In genomic region chr11:1299621-1300020, GRCh38 we compare ENCODE assay signal across 1 cellular context.
TF ChIP-seq lines count a peak whose summit lies in the region.

No MANE protein-coding gene starts in this region.

TF ChIP-seq in GM23338, 12 proteins besides CTCF, POLR2A, EP300 and RAD21 (continued from another document):
- TF ChIP-seq, protein P1, sequence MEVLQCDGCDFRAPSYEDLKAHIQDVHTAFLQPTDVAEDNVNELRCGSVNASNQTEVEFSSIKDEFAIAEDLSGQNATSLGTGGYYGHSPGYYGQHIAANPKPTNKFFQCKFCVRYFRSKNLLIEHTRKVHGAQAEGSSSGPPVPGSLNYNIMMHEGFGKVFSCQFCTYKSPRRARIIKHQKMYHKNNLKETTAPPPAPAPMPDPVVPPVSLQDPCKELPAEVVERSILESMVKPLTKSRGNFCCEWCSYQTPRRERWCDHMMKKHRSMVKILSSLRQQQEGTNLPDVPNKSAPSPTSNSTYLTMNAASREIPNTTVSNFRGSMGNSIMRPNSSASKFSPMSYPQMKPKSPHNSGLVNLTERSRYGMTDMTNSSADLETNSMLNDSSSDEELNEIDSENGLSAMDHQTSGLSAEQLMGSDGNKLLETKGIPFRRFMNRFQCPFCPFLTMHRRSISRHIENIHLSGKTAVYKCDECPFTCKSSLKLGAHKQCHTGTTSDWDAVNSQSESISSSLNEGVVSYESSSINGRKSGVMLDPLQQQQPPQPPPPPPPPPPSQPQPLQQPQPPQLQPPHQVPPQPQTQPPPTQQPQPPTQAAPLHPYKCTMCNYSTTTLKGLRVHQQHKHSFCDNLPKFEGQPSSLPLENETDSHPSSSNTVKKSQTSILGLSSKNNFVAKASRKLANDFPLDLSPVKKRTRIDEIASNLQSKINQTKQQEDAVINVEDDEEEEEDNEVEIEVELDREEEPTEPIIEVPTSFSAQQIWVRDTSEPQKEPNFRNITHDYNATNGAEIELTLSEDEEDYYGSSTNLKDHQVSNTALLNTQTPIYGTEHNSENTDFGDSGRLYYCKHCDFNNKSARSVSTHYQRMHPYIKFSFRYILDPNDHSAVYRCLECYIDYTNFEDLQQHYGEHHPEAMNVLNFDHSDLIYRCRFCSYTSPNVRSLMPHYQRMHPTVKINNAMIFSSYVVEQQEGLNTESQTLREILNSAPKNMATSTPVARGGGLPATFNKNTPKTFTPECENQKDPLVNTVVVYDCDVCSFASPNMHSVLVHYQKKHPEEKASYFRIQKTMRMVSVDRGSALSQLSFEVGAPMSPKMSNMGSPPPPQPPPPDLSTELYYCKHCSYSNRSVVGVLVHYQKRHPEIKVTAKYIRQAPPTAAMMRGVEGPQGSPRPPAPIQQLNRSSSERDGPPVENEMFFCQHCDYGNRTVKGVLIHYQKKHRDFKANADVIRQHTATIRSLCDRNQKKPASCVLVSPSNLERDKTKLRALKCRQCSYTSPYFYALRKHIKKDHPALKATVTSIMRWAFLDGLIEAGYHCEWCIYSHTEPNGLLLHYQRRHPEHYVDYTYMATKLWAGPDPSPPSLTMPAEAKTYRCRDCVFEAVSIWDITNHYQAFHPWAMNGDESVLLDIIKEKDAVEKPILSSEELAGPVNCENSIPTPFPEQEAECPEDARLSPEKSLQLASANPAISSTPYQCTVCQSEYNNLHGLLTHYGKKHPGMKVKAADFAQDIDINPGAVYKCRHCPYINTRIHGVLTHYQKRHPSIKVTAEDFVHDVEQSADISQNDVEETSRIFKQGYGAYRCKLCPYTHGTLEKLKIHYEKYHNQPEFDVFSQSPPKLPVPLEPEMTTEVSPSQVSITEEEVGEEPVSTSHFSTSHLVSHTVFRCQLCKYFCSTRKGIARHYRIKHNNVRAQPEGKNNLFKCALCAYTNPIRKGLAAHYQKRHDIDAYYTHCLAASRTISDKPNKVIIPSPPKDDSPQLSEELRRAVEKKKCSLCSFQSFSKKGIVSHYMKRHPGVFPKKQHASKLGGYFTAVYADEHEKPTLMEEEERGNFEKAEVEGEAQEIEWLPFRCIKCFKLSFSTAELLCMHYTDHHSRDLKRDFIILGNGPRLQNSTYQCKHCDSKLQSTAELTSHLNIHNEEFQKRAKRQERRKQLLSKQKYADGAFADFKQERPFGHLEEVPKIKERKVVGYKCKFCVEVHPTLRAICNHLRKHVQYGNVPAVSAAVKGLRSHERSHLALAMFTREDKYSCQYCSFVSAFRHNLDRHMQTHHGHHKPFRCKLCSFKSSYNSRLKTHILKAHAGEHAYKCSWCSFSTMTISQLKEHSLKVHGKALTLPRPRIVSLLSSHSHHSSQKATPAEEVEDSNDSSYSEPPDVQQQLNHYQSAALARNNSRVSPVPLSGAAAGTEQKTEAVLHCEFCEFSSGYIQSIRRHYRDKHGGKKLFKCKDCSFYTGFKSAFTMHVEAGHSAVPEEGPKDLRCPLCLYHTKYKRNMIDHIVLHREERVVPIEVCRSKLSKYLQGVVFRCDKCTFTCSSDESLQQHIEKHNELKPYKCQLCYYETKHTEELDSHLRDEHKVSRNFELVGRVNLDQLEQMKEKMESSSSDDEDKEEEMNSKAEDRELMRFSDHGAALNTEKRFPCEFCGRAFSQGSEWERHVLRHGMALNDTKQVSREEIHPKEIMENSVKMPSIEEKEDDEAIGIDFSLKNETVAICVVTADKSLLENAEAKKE (CRISPR knock-in tag; IDR thresholded peaks at IDR 0.05): no peak
- TF ChIP-seq NANOG (IDR thresholded peaks at IDR 0.05; ENCODE audit: borderline replicate concordance) (no peak), EZH2phosphoT487 (IDR thresholded peaks at IDR 0.05; ENCODE audit: unreplicated experiment) (no peak), JUNB (IDR thresholded peaks at IDR 0.05; ENCODE audit: unreplicated experiment) (no peak), ZNF114 (CRISPR knock-in tag; IDR thresholded peaks at IDR 0.05) (no peak), ZNF331 (CRISPR knock-in tag; IDR thresholded peaks at IDR 0.05; ENCODE audit: low read depth) (no peak), EZH2 (IDR thresholded peaks at IDR 0.05; ENCODE audit: low read depth, unreplicated experiment) (no peak), STAT1 (IDR thresholded peaks at IDR 0.05; ENCODE audit: unreplicated experiment) (no peak), REST (IDR thresholded peaks at IDR 0.05; ENCODE audit: unreplicated experiment) (no peak), ETS1 (IDR thresholded peaks at IDR 0.05) (no peak)
